In genomic region chr12:84497819-84498218, GRCh38 we compare ENCODE assay signal across 1 cellular context.
TF ChIP-seq lines count a peak whose summit lies in the region.

No MANE protein-coding gene starts in this region.

TF ChIP-seq in H1, 55 proteins besides CTCF, POLR2A, EP300 and RAD21 (continued from another document):
- TF ChIP-seq, protein P1, sequence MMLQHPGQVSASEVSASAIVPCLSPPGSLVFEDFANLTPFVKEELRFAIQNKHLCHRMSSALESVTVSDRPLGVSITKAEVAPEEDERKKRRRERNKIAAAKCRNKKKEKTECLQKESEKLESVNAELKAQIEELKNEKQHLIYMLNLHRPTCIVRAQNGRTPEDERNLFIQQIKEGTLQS (IDR thresholded peaks at IDR 0.05; ENCODE audit: insufficient read depth, low read depth, low read length), result no peak
- TF ChIP-seq MAFK (IDR thresholded peaks at IDR 0.05; ENCODE audit: low read depth, low read length) (no peak), FOSL1 (IDR thresholded peaks at IDR 0.05; ENCODE audit: insufficient read depth, low read depth, low read length) (no peak), CBX8 (IDR thresholded peaks at IDR 0.05; ENCODE audit: borderline replicate concordance, low read depth, low read length) (no peak), BACH1 (IDR thresholded peaks at IDR 0.05; ENCODE audit: low read length) (no peak), POLR2AphosphoS5 (IDR thresholded peaks at IDR 0.05; ENCODE audit: low read depth, low read length) (no peak)
